In the genomic region with DNA sequence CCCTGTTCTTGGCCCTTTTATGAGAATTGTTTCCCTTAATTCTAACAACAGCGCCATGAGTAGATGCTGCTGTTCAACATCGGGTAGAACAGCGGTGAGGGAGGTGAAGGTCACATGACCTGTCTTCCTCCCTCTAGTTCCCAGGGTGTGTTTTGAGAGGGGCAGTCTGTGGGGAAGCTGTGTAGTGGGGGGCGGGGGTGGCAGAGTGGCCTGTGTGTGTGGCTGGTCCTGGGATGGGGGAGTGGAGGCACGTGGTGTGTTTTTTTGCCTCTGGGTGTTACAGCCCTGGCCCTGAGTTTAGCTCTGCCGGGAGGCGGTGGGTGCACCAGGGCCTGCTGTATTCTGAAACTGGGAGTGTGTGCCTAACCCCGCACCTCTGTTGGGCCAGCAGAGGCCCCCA, we compare ENCODE assay signal across 19 cellular contexts.
DNase-seq lines count a peak whose midpoint lies in the region; ATAC-seq, FAIRE-seq and TF ChIP-seq lines count a peak whose summit lies in the region.
"Had no signal": no experiment of that assay in that cellular context is flagged by ENCODE, and none has a peak within 500 bp of the region (broad histone marks: within the 10 kb centered on the region; RNA-seq: fewer than 3 reads in every experiment).

No MANE protein-coding gene starts in this region.

- peak overlapping the region; percentile 44 for H2BK15ac ChIP-seq in neuronal stem cell (ENCODE audit: low read length)

- TF ChIP-seq POLR2A in prostate gland (IDR thresholded peaks at IDR 0.05), result no peak

- DNase-seq in HTR-8/SVneo (ENCODE audit: insufficient read length, low spot score), result no peak
- DNase-seq in endodermal cell, result no peak
- no peak for DNase-seq in neuronal stem cell (ENCODE audit: low spot score)
- DNase-seq in NOMO-1 treated with dmso at 0.1 percent for 144 hours (lab: John Stamatoyannopoulos, UW; ENCODE audit: unreplicated experiment), result no peak
- no peak for DNase-seq in activated gamma-delta T cell (lab: John Stamatoyannopoulos, UW)
- DNase-seq in prostate gland (ENCODE audit: low spot score), result no peak
- DNase-seq in activated T-cell treated with anti-CD3 and anti-CD28 coated beads, Interleukin-2, amount 50 U/mL, for 4 hours, result no peak
- DNase-seq: AML-193; CD4-positive, CD25-positive, alpha-beta regulatory T cell; CD8-positive, alpha-beta memory T cell; COR-L47; DMS 273 treated with DMSO at 0.1 percent for 48 hours; DMS53; DND-41; EL had no signal

- peak overlapping the region; percentile 62 for H4K91ac ChIP-seq in neuronal stem cell (ENCODE audit: low read depth, low read length, poor library complexity)

- intact Hi-C loops in prostate gland (cut with DNase I), result loop anchor here (10.0 kb wide), 1 partner anchor 75 kb away; no protein-coding TSS in a partner anchor

- no peaks in the 10 kb centered on the region for H3K9me3 ChIP-seq in endodermal cell (ENCODE audit: control insufficient read depth, low read length)
- H3K9me3 ChIP-seq in neuronal stem cell (replicated peaks in 1 of 2; ENCODE audit: control insufficient read depth in 2 of 2, insufficient read depth in 1 of 2, low read depth in 1 of 2, low read length in 2 of 2), result no peaks in the 10 kb centered on the region
- no peaks in the 10 kb centered on the region for H3K9me3 ChIP-seq in prostate gland
- H3K9me3 ChIP-seq: A549, HAP-1 had no signal

- no peaks in the 10 kb centered on the region for H3K9me3 Mint-ChIP-seq in endodermal cell
- no peaks in the 10 kb centered on the region for H3K9me3 Mint-ChIP-seq in activated T-cell treated with anti-CD3 and anti-CD28 coated beads, Interleukin-2, amount 50 U/mL, for 4 hours
- H3K9me3 Mint-ChIP-seq: CD4-positive, CD25-positive, alpha-beta regulatory T cell; CD8-positive, alpha-beta memory T cell had no signal

- H2AFZ ChIP-seq in neuronal stem cell (ENCODE audit: low read length), result no peak overlapping the region

- 87 to 91% methylated on average over 4 to 8 of the region's 8 CpGs for WGBS in endodermal cell (ENCODE audit: insufficient coverage in 1 of 2, insufficient read length in 1 of 2), 2 experiments
- WGBS in neuronal stem cell (ENCODE audit: extremely low coverage in 2 of 2, insufficient read length in 2 of 2, insufficient replicate concordance in 1 of 2), 2 donors, result no CpG with 5 or more reads among the region's 8 CpGs
- 73% methylated on average over 8 of the region's 8 CpGs for WGBS in prostate gland

- H4K8ac ChIP-seq in neuronal stem cell (ENCODE audit: low read depth, low read length), result no peak overlapping the region

- TF ChIP-seq CTCF in endodermal cell (conservative IDR thresholded peaks at IDR 0.05), result no peak
- TF ChIP-seq CTCF in prostate gland (IDR thresholded peaks at IDR 0.05), result no peak

- FAIRE-seq in HTR-8/SVneo (lab: Jason Lieb, UNC), result peak; percentile 26
- FAIRE-seq: A549, GM12878, GM19239 had no signal

- peak overlapping the region; percentile 90 for H3K23ac ChIP-seq in neuronal stem cell (ENCODE audit: low read depth, low read length, poor library complexity)

- H3K14ac ChIP-seq in neuronal stem cell (ENCODE audit: low read length), result peak overlapping the region; percentile 60

- H2BK5ac ChIP-seq in neuronal stem cell (ENCODE audit: low read length), result no peak overlapping the region

- peak overlapping the region; percentile 88 for H3K18ac ChIP-seq in neuronal stem cell (ENCODE audit: low read length)

- no peak for ATAC-seq in activated T-cell treated with anti-CD3 and anti-CD28 coated beads, Interleukin-2, amount 50 U/mL, for 4 hours
- ATAC-seq: A549, GM12878 had no signal

- no peak overlapping the region for H2BK12ac ChIP-seq in neuronal stem cell (ENCODE audit: low read length)

- H3K27me3 Mint-ChIP-seq in endodermal cell (ENCODE audit: insufficient read depth), result no peaks in the 10 kb centered on the region
- peaks cover 10% of the 10 kb centered on the region for H3K27me3 Mint-ChIP-seq in activated T-cell treated with anti-CD3 and anti-CD28 coated beads, Interleukin-2, amount 50 U/mL, for 4 hours (ENCODE audit: low read depth)

- H3K79me1 ChIP-seq in neuronal stem cell (ENCODE audit: low read depth, low read length), result peaks cover 2% of the 10 kb centered on the region

- peak overlapping the region; percentile 31 for H3K27ac Mint-ChIP-seq in endodermal cell
- H3K27ac Mint-ChIP-seq: CD4-positive, CD25-positive, alpha-beta regulatory T cell; CD8-positive, alpha-beta memory T cell had no signal

- H3K4me1 ChIP-seq in endodermal cell (ENCODE audit: control insufficient read depth, insufficient read depth, low read length) (no peaks in the 10 kb centered on the region), neuronal stem cell (ENCODE audit: control insufficient read depth in 2 of 2, insufficient read depth in 1 of 2, low read depth in 1 of 2, low read length in 2 of 2) (peaks cover 0 to 4% of the 10 kb centered on the region in 2 donors), prostate gland (replicated peaks) (peaks cover 10% of the 10 kb centered on the region)
- H3K4me1 ChIP-seq: A549, HAP-1 had no signal

- no peak overlapping the region for H3K4me3 ChIP-seq in endodermal cell (ENCODE audit: low read length)
- H3K4me3 ChIP-seq in neuronal stem cell (ENCODE audit: low read length in 2 of 2), result no peak overlapping the region
- no peak overlapping the region for H3K4me3 ChIP-seq in prostate gland
- H3K4me3 ChIP-seq: A549, GM12878, HAP-1 had no signal

- no peak overlapping the region for H2BK120ac ChIP-seq in neuronal stem cell (ENCODE audit: low read depth, low read length)

- H3K36me3 Mint-ChIP-seq in endodermal cell (ENCODE audit: low read depth), result peaks cover 32% of the 10 kb centered on the region
- no peaks in the 10 kb centered on the region for H3K36me3 Mint-ChIP-seq in activated T-cell treated with anti-CD3 and anti-CD28 coated beads, Interleukin-2, amount 50 U/mL, for 4 hours (ENCODE audit: insufficient read depth)
- H3K36me3 Mint-ChIP-seq: CD4-positive, CD25-positive, alpha-beta regulatory T cell; CD8-positive, alpha-beta memory T cell had no signal

- H2AK5ac ChIP-seq in neuronal stem cell (ENCODE audit: low read depth, low read length), result peak overlapping the region; percentile 95

- H3K27ac ChIP-seq in endodermal cell (ENCODE audit: low read depth, low read length) (no peak overlapping the region), neuronal stem cell (replicated peaks; ENCODE audit: low read length) (no peak overlapping the region), prostate gland (no peak overlapping the region)
- H3K27ac ChIP-seq: A549 had no signal

- H3K36me3 ChIP-seq in endodermal cell (ENCODE audit: control insufficient read depth, insufficient read depth, low read length) (no peaks in the 10 kb centered on the region), neuronal stem cell (replicated peaks in 1 of 2; ENCODE audit: control insufficient read depth in 2 of 2, insufficient read depth in 2 of 2, low read length in 2 of 2) (no peaks in the 10 kb centered on the region), prostate gland (peaks cover 8 to 11% of the 10 kb centered on the region in 2 donors)
- H3K36me3 ChIP-seq: HAP-1 had no signal

- H3K9ac ChIP-seq in endodermal cell (ENCODE audit: extremely low read depth, low read length, poor library complexity, severe bottlenecking) (no peak overlapping the region), neuronal stem cell (ENCODE audit: low read depth, low read length, poor library complexity) (peak overlapping the region; percentile 67)

- H3K4ac ChIP-seq in neuronal stem cell (ENCODE audit: low read length), result no peak overlapping the region

- no peak overlapping the region for H3K4me2 ChIP-seq in neuronal stem cell (ENCODE audit: insufficient read depth, low read length, poor library complexity, severe bottlenecking)
- H3K4me2 ChIP-seq: A549 had no signal

- H3K4me1 Mint-ChIP-seq in endodermal cell, result peaks cover 4% of the 10 kb centered on the region
- H3K4me1 Mint-ChIP-seq in activated T-cell treated with anti-CD3 and anti-CD28 coated beads, Interleukin-2, amount 50 U/mL, for 4 hours (ENCODE audit: low read depth), result no peaks in the 10 kb centered on the region

- no peak overlapping the region for H3K4me3 Mint-ChIP-seq in endodermal cell
- no peak overlapping the region for H3K4me3 Mint-ChIP-seq in activated T-cell treated with anti-CD3 and anti-CD28 coated beads, Interleukin-2, amount 50 U/mL, for 4 hours
- H3K4me3 Mint-ChIP-seq: CD4-positive, CD25-positive, alpha-beta regulatory T cell; CD8-positive, alpha-beta memory T cell had no signal

- H3K27me3 ChIP-seq in endodermal cell (ENCODE audit: control insufficient read depth, insufficient read depth, low read length, poor library complexity, severe bottlenecking) (no peaks in the 10 kb centered on the region), neuronal stem cell (ENCODE audit: control insufficient read depth in 3 of 3, insufficient read depth in 3 of 3, low read depth in 1 of 3, low read length in 3 of 3) (no peaks in the 10 kb centered on the region), prostate gland (replicated peaks; ENCODE audit: insufficient read depth) (no peaks in the 10 kb centered on the region)
